13 cellular contexts compared by ENCODE assay signal in the genomic region with DNA sequence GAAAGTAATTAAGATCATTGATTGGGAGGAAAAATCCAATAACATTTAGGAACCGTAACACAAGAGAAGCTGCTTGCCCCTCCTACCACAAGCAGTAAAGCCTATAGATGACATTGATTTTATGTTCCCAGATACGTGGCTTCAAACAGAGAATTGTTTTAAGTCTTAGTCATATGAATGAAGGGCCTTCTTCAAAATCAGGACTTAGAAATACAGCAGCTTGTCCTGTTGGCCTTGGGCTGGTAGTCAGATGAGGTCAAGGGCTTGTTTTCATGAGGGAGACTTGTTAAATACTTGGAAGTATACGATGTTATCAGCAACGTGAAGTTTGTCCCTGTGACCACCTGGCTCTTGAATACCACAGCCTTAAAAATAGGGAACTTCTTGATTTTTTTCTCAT.
"Had no signal": no experiment of that assay in that cellular context is flagged by ENCODE, and none has a peak within 500 bp of the region (broad histone marks: within the 10 kb centered on the region; RNA-seq: fewer than 3 reads in every experiment).

No MANE protein-coding gene starts in this region.

- H3K27ac ChIP-seq: parathyroid adenoma, upper lobe of left lung, VCaP had no signal

- H3K4me3 Mint-ChIP-seq: activated CD8-positive, alpha-beta T cell treated with anti-CD3 and anti-CD28 coated beads for 36 hours; activated naive CD8-positive, alpha-beta T cell treated with anti-CD3 and anti-CD28 coated beads, Interleukin-2, amount 50 U/mL, for 24 hours; activated T-helper 1 cell treated with anti-CD3 and anti-CD28 coated beads, Interleukin-12 subunit alpha, Interleukin-12 subunit beta, Interleukin-2, Interleukin-4 antibody, amounts not matched to agents 30 ng/mL and 10 ng/mL and 1 ng/mL, durations not matched to agents 14 hours and 24 hours and 36 hours; neural crest cell; stimulated activated effector memory CD8-positive, alpha-beta T cell treated with anti-CD3 and anti-CD28 coated beads, Interleukin-12 subunit alpha, Interleukin-12 subunit beta, amount 100 ng/mL, for 72 hours had no signal

- ATAC-seq: activated CD8-positive, alpha-beta T cell treated with anti-CD3 and anti-CD28 coated beads for 36 hours; activated naive CD8-positive, alpha-beta T cell treated with anti-CD3 and anti-CD28 coated beads, Interleukin-2, amount 50 U/mL, for 24 hours; stimulated activated effector memory CD8-positive, alpha-beta T cell treated with anti-CD3 and anti-CD28 coated beads, Interleukin-12 subunit alpha, Interleukin-12 subunit beta, amount 100 ng/mL, for 72 hours had no signal

- H3K27me3 Mint-ChIP-seq: activated CD8-positive, alpha-beta T cell treated with anti-CD3 and anti-CD28 coated beads for 36 hours; activated naive CD8-positive, alpha-beta T cell treated with anti-CD3 and anti-CD28 coated beads, Interleukin-2, amount 50 U/mL, for 24 hours had no signal

- H3K27me3 ChIP-seq: esophagus squamous epithelium, heart left ventricle, upper lobe of left lung had no signal

- H3K9me3 ChIP-seq: esophagus squamous epithelium, heart left ventricle, upper lobe of left lung had no signal

- H3K4me1 Mint-ChIP-seq: activated naive CD8-positive, alpha-beta T cell treated with anti-CD3 and anti-CD28 coated beads, Interleukin-2, amount 50 U/mL, for 24 hours had no signal

- H3K36me3 ChIP-seq: esophagus squamous epithelium, heart left ventricle, upper lobe of left lung had no signal

- H3K4me3 ChIP-seq: esophagus squamous epithelium, heart left ventricle, upper lobe of left lung had no signal

- H3K27ac Mint-ChIP-seq: activated CD8-positive, alpha-beta T cell treated with anti-CD3 and anti-CD28 coated beads for 36 hours; activated naive CD8-positive, alpha-beta T cell treated with anti-CD3 and anti-CD28 coated beads, Interleukin-2, amount 50 U/mL, for 24 hours; activated T-helper 1 cell treated with anti-CD3 and anti-CD28 coated beads, Interleukin-12 subunit alpha, Interleukin-12 subunit beta, Interleukin-2, Interleukin-4 antibody, amounts not matched to agents 30 ng/mL and 10 ng/mL and 1 ng/mL, durations not matched to agents 14 hours and 24 hours and 36 hours; stimulated activated effector memory CD8-positive, alpha-beta T cell treated with anti-CD3 and anti-CD28 coated beads, Interleukin-12 subunit alpha, Interleukin-12 subunit beta, amount 100 ng/mL, for 72 hours had no signal

- DNase-seq: activated CD4-positive, alpha-beta T cell treated with anti-CD3 and anti-CD28 coated beads for 4 hours; activated CD8-positive, alpha-beta T cell treated with anti-CD3 and anti-CD28 coated beads for 36 hours; activated naive CD4-positive, alpha-beta T cell treated with Interleukin-2 at 50 U/mL for 16 hours; activated naive CD8-positive, alpha-beta T cell treated with anti-CD3 and anti-CD28 coated beads, Interleukin-2, amount 50 U/mL, for 24 hours; esophagus squamous epithelium; heart left ventricle; small intestine; upper lobe of left lung had no signal

- H3K9me3 Mint-ChIP-seq: activated CD8-positive, alpha-beta T cell treated with anti-CD3 and anti-CD28 coated beads for 36 hours had no signal

- H3K4me1 ChIP-seq: parathyroid adenoma, upper lobe of left lung had no signal

- H3K9ac ChIP-seq: parathyroid adenoma had no signal
